In genomic region chr5:59276886-59277514, GRCh38 we compare ENCODE assay signal across 1 cellular context.
A peak's percentile ranks its signal among the peaks of the same experiment; 100 is the strongest.
TF ChIP-seq lines count a peak whose summit lies in the region.

No MANE protein-coding gene starts in this region.

TF ChIP-seq in HEK293, 187 proteins besides CTCF, POLR2A, EP300 and RAD21 (continued from another document):
- no peak for TF ChIP-seq ZNF280C (tag by site-specific recombination; IDR thresholded peaks at IDR 0.05)
- TF ChIP-seq ZNF449 (tag by site-specific recombination; IDR thresholded peaks at IDR 0.05): no peak
- 0 out of 2 replicates have a peak, but pooled peaks have one; percentile 15 for TF ChIP-seq IKZF3 (tag by site-specific recombination; IDR thresholded peaks at IDR 0.05)
- TF ChIP-seq ZNF610 (tag by site-specific recombination; IDR thresholded peaks at IDR 0.05; ENCODE audit: borderline replicate concordance): no peak
- TF ChIP-seq ZNF692 (tag by site-specific recombination; IDR thresholded peaks at IDR 0.05): no peak
- 0 out of 2 replicates have a peak, but pooled peaks have one; percentile 40 for TF ChIP-seq ZBTB21 (tag by site-specific recombination; IDR thresholded peaks at IDR 0.05)
- no peak for TF ChIP-seq ZNF626 (tag by site-specific recombination; IDR thresholded peaks at IDR 0.05)
- peak; percentile 81 for TF ChIP-seq ZNF629 (tag by site-specific recombination; IDR thresholded peaks at IDR 0.05)
- TF ChIP-seq ZNF785 (tag by site-specific recombination; IDR thresholded peaks at IDR 0.05): no peak
- no peak for TF ChIP-seq ZNF600 (tag by site-specific recombination; IDR thresholded peaks at IDR 0.05)
- TF ChIP-seq INSM2 (tag by site-specific recombination; IDR thresholded peaks at IDR 0.05): no peak
